Comparison of ENCODE assay signal across 17 cellular contexts in the genomic region with DNA sequence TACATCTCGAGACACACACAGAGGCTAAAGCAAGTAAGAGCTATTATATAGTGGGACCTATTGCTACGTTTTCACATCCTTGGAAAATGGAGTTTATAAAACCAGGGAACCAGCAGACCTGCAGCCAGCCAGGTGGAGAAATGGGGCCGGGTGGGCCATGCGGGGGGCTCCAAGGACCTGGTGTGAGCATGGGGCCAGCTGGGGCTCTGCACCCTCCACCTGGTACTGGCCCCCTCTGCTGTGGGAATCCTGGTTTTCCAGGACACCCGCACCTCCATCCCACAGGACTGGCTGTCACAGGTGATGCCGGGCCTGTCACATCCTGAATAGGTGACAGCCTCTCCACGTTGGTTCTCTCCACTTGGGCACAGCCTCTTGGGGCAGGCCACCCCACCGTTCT. TPM values are rescaled to one million over a fixed set of nuclear protein-coding genes. Genes with fewer than 3 reads are reported as not detected.
DNase-seq lines count a peak whose midpoint lies in the region; ATAC-seq and TF ChIP-seq lines count a peak whose summit lies in the region.
"Had no signal": no experiment of that assay in that cellular context is flagged by ENCODE, and none has a peak within 500 bp of the region (broad histone marks: within the 10 kb centered on the region; RNA-seq: fewer than 3 reads in every experiment).

No MANE protein-coding gene starts in this region.

- H4K8ac ChIP-seq in neuronal stem cell (ENCODE audit: low read depth, low read length): no peak overlapping the region

- H3K4me1 ChIP-seq in neuronal stem cell (ENCODE audit: control insufficient read depth in 2 of 2, insufficient read depth in 1 of 2, low read depth in 1 of 2, low read length in 2 of 2) (peaks cover 0 to 1% of the 10 kb centered on the region in 2 donors), HAP-1 (no peaks in the 10 kb centered on the region)
- H3K4me1 ChIP-seq: BE2C had no signal

- H3K27me3 ChIP-seq in neuronal stem cell (ENCODE audit: control insufficient read depth in 3 of 3, insufficient read depth in 3 of 3, low read depth in 1 of 3, low read length in 3 of 3): no peaks in the 10 kb centered on the region
- no peaks in the 10 kb centered on the region for H3K27me3 ChIP-seq in HAP-1 (ENCODE audit: low read depth)
- H3K27me3 ChIP-seq: BE2C, BLaER1 had no signal

- H2BK5ac ChIP-seq in neuronal stem cell (ENCODE audit: low read length): no peak overlapping the region

- H3K23ac ChIP-seq in neuronal stem cell (ENCODE audit: low read depth, low read length, poor library complexity): no peak overlapping the region

- peaks cover 72 to 78% of the 10 kb centered on the region in 2 donors for H3K36me3 ChIP-seq in neuronal stem cell (replicated peaks in 1 of 2; ENCODE audit: control insufficient read depth in 2 of 2, insufficient read depth in 2 of 2, low read length in 2 of 2)
- peaks cover 62% of the 10 kb centered on the region for H3K36me3 ChIP-seq in HAP-1 (replicated peaks)

- H3K79me1 ChIP-seq in neuronal stem cell (ENCODE audit: low read depth, low read length): peaks cover 14% of the 10 kb centered on the region

- no peak for TF ChIP-seq CTCF in CD14-positive monocyte (IDR thresholded peaks at IDR 0.05)
- no peak for TF ChIP-seq CTCF in RWPE1 (conservative IDR thresholded peaks at IDR 0.05; ENCODE audit: low read depth)

- no peak overlapping the region for H3K4ac ChIP-seq in neuronal stem cell (ENCODE audit: low read length)

- H3K4me3 Mint-ChIP-seq in CD14-positive monocyte: no peak overlapping the region
- H3K4me3 Mint-ChIP-seq: CD4-positive, alpha-beta T cell; CD8-positive, alpha-beta T cell had no signal

- no peak overlapping the region for H2BK15ac ChIP-seq in neuronal stem cell (ENCODE audit: low read length)

- H3K27me3 Mint-ChIP-seq in CD14-positive monocyte (ENCODE audit: low read depth in 3 of 3): peaks cover 0 to 2% (median 1%) of the 10 kb centered on the region in 3 donors
- H3K27me3 Mint-ChIP-seq: CD4-positive, alpha-beta T cell had no signal

- H3K14ac ChIP-seq in neuronal stem cell (ENCODE audit: low read length): no peak overlapping the region

- in situ Hi-C loops in HAP-1 (cut with MboI; ENCODE audit: low sequenced_read_pairs): no loop called here

- H3K27ac ChIP-seq in RWPE1 (peak overlapping the region; percentile 37; the same call in 1 of the 2 replicates), neuronal stem cell (replicated peaks; ENCODE audit: low read length) (no peak overlapping the region)
- H3K27ac ChIP-seq: BLaER1 had no signal

- H3K9ac ChIP-seq in neuronal stem cell (ENCODE audit: low read depth, low read length, poor library complexity): no peak overlapping the region
- H3K9ac ChIP-seq: BLaER1 had no signal

- H3K4me3 ChIP-seq in neuronal stem cell (ENCODE audit: low read length in 2 of 2) (no peak overlapping the region), HAP-1 (no peak overlapping the region)
- H3K4me3 ChIP-seq: BLaER1 had no signal

- peak; percentile 10 for DNase-seq in CD14-positive monocyte (ENCODE audit: low spot score)
- no peak for DNase-seq in RWPE1 (ENCODE audit: low spot score)
- DNase-seq in neuronal stem cell (ENCODE audit: low spot score): no peak
- DNase-seq in HAP-1 (ENCODE audit: low spot score in 2 of 2): no peak
- no peak for DNase-seq in EL
- DNase-seq: 8988T; ACHN; BE2C; C1 segment of cervical spinal cord; Caco-2; Calu3; CD4-positive, alpha-beta T cell; CD8-positive, alpha-beta T cell; DMS79 treated with DMSO at 0.1 percent for 48 hours; GDM1 had no signal

- H2AFZ ChIP-seq in neuronal stem cell (ENCODE audit: low read length): no peak overlapping the region

- H2AK5ac ChIP-seq in neuronal stem cell (ENCODE audit: low read depth, low read length): no peak overlapping the region

- H3K9me3 Mint-ChIP-seq in CD14-positive monocyte: peaks cover 0 to 2% (median 0%) of the 10 kb centered on the region in 7 donors
- H3K9me3 Mint-ChIP-seq: CD4-positive, alpha-beta T cell; CD8-positive, alpha-beta T cell had no signal

- POLR2A ChIA-PET in RWPE1 (lab: Yijun Ruan, JAX; ENCODE audit: low non-redundant PET): no interaction called here

- H3K36me3 Mint-ChIP-seq in CD14-positive monocyte: peaks cover 9 to 11% of the 10 kb centered on the region in 2 donors

- CTCF ChIA-PET in RWPE1 (lab: Yijun Ruan, JAX): interaction anchor here (0.7 kb wide), 1 partner anchor 10 kb away, joined by 4 read pairs; no protein-coding TSS in a partner anchor

- H3K9me3 ChIP-seq in neuronal stem cell (replicated peaks in 1 of 2; ENCODE audit: control insufficient read depth in 2 of 2, insufficient read depth in 1 of 2, low read depth in 1 of 2, low read length in 2 of 2) (no peaks in the 10 kb centered on the region), HAP-1 (no peaks in the 10 kb centered on the region)
- H3K9me3 ChIP-seq: BE2C, BLaER1, Caco-2 had no signal

- ATAC-seq in GM18520 (IDR thresholded peaks at IDR 0.05; ENCODE audit: unreplicated experiment): no peak
- ATAC-seq: CD8-positive, alpha-beta T cell had no signal

- no peak overlapping the region for H2BK120ac ChIP-seq in neuronal stem cell (ENCODE audit: low read depth, low read length)

- intact Hi-C loops in CD14-positive monocyte (cut with micrococcal nuclease): no loop called here

- H3K27ac Mint-ChIP-seq in CD14-positive monocyte: no peak overlapping the region
- H3K27ac Mint-ChIP-seq: CD4-positive, alpha-beta T cell; CD8-positive, alpha-beta T cell had no signal

- H3K4me1 Mint-ChIP-seq in CD14-positive monocyte: peaks cover 9% of the 10 kb centered on the region

- no peak overlapping the region for H4K91ac ChIP-seq in neuronal stem cell (ENCODE audit: low read depth, low read length, poor library complexity)

- no peak overlapping the region for H2BK12ac ChIP-seq in neuronal stem cell (ENCODE audit: low read length)

- WGBS in neuronal stem cell (ENCODE audit: extremely low coverage in 2 of 2, insufficient read length in 2 of 2, insufficient replicate concordance in 1 of 2), 2 donors: no CpG with 5 or more reads among the region's 8 CpGs

- peak overlapping the region; percentile 17 for H3K18ac ChIP-seq in neuronal stem cell (ENCODE audit: low read length)

- no peak overlapping the region for H3K4me2 ChIP-seq in neuronal stem cell (ENCODE audit: insufficient read depth, low read length, poor library complexity, severe bottlenecking)
- H3K4me2 ChIP-seq: BLaER1 had no signal

RNA-seq across cellular contexts. Expression of a gene that starts 11.3 kb away (rescaled TPM):
- polyA plus RNA-seq in CD14-positive monocyte: 1 to 10 TPM; 2.2 to 3.9 TPM
- polyA plus RNA-seq in neuronal stem cell (2013, experiment 1 of 2): 138 TPM
- polyA plus RNA-seq in neuronal stem cell (2013, experiment 2 of 2): 140 TPM

RNA-seq across cellular contexts. Expression of a gene that starts 16.1 kb away (rescaled TPM):
- 10 to 100 TPM; 44.1 to 44.8 TPM for polyA plus RNA-seq in CD14-positive monocyte
- 16.3 TPM for polyA plus RNA-seq in neuronal stem cell (2013, experiment 1 of 2)
- 16.8 TPM for polyA plus RNA-seq in neuronal stem cell (2013, experiment 2 of 2)
